Comparison of ENCODE assay signal across 1 cellular context in genomic region chr1:151809625-151810556, GRCh38.
TF ChIP-seq lines count a peak whose summit lies in the region.

No MANE protein-coding gene starts in this region.

TF ChIP-seq in GM23338, 12 proteins besides CTCF, POLR2A, EP300 and RAD21:
- TF ChIP-seq, protein P1, sequence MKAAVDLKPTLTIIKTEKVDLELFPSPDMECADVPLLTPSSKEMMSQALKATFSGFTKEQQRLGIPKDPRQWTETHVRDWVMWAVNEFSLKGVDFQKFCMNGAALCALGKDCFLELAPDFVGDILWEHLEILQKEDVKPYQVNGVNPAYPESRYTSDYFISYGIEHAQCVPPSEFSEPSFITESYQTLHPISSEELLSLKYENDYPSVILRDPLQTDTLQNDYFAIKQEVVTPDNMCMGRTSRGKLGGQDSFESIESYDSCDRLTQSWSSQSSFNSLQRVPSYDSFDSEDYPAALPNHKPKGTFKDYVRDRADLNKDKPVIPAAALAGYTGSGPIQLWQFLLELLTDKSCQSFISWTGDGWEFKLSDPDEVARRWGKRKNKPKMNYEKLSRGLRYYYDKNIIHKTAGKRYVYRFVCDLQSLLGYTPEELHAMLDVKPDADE (IDR thresholded peaks at IDR 0.05) = no peak
- TF ChIP-seq NANOG (IDR thresholded peaks at IDR 0.05; ENCODE audit: borderline replicate concordance) = no peak
- TF ChIP-seq CREB1 (CRISPR knock-in tag; IDR thresholded peaks at IDR 0.05; ENCODE audit: low read depth) = no peak
- TF ChIP-seq REST (IDR thresholded peaks at IDR 0.05; ENCODE audit: unreplicated experiment) = no peak
- TF ChIP-seq STAT1 (IDR thresholded peaks at IDR 0.05; ENCODE audit: unreplicated experiment) = no peak
- TF ChIP-seq JUNB (IDR thresholded peaks at IDR 0.05; ENCODE audit: unreplicated experiment) = no peak
- TF ChIP-seq ZNF462 (CRISPR knock-in tag; IDR thresholded peaks at IDR 0.05) = no peak
- no peak for TF ChIP-seq ZNF114 (CRISPR knock-in tag; IDR thresholded peaks at IDR 0.05)
- TF ChIP-seq EZH2 (IDR thresholded peaks at IDR 0.05; ENCODE audit: low read depth, unreplicated experiment) = no peak
- TF ChIP-seq EZH2phosphoT487 (IDR thresholded peaks at IDR 0.05; ENCODE audit: unreplicated experiment) = no peak
- no peak for TF ChIP-seq ZNF331 (CRISPR knock-in tag; IDR thresholded peaks at IDR 0.05; ENCODE audit: low read depth)
- no peak for TF ChIP-seq POLR2AphosphoS5 (IDR thresholded peaks at IDR 0.05; ENCODE audit: low read depth)
